In genomic region chr11:82718307-82718706, GRCh38 we compare ENCODE assay signal across 9 cellular contexts. TPM values are rescaled to one million over a fixed set of nuclear protein-coding genes. Genes with fewer than 3 reads are reported as not detected.
DNase-seq lines count a peak whose midpoint lies in the region; TF ChIP-seq lines count a peak whose summit lies in the region.
"Had no signal": no experiment of that assay in that cellular context is flagged by ENCODE, and none has a peak within 500 bp of the region (broad histone marks: within the 10 kb centered on the region; RNA-seq: fewer than 3 reads in every experiment).

No MANE protein-coding gene starts in this region.

- no peak overlapping the region for H4K5ac ChIP-seq in H9 (ENCODE audit: insufficient read length, low read depth, low read length)

- DNase-seq in NCI-H2081 (lab: John Stamatoyannopoulos, UW): peak; percentile 28 to 48
- no peak for DNase-seq in NCI-H2081 treated with DMSO at 0.1 percent for 48 hours (lab: John Stamatoyannopoulos, UW)
- DNase-seq in H9: peak; percentile 50
- peak; percentile 45 for DNase-seq in NCI-H2196 (lab: John Stamatoyannopoulos, UW; ENCODE audit: unreplicated experiment)
- DNase-seq in adrenal gland: peak; percentile 26 to 71 (median 39)
- DNase-seq in left ventricle myocardium inferior: no peak
- no peak for DNase-seq in retinal pigment epithelial cell (ENCODE audit: low read depth)
- no peak for DNase-seq in immature natural killer cell

- no peak overlapping the region for H3T11ph ChIP-seq in H9 (ENCODE audit: low read length)

- H3K9me3 Mint-ChIP-seq in H9: no peaks in the 10 kb centered on the region
- H3K9me3 Mint-ChIP-seq in immature natural killer cell: no peaks in the 10 kb centered on the region

- no peak overlapping the region for H3K4ac ChIP-seq in H9 (ENCODE audit: low read depth, low read length)

- H3K27me3 ChIP-seq in H9 (ENCODE audit: insufficient read depth, low read length) (no peaks in the 10 kb centered on the region), adrenal gland (no peaks in the 10 kb centered on the region), left ventricle myocardium inferior (ENCODE audit: low read depth) (peaks cover 39% of the 10 kb centered on the region)

- no peak for TF ChIP-seq POLR2A in adrenal gland (IDR thresholded peaks at IDR 0.05)

- H3K27me3 Mint-ChIP-seq in H9 (ENCODE audit: low read depth) (no peaks in the 10 kb centered on the region; the same call in 1 of the 2 replicates), immature natural killer cell (ENCODE audit: low read depth in 3 of 3) (peaks cover 2 to 4% (median 3%) of the 10 kb centered on the region in 3 donors)

- no peak overlapping the region for H2BK120ac ChIP-seq in H9 (ENCODE audit: low read depth, low read length, poor library complexity, severe bottlenecking)

- H3K23ac ChIP-seq in H9 (ENCODE audit: insufficient read length, low read depth, low read length): no peak overlapping the region

- no peaks in the 10 kb centered on the region for H3K4me1 ChIP-seq in H9 (ENCODE audit: insufficient read depth, low read length)
- no peaks in the 10 kb centered on the region for H3K4me1 ChIP-seq in adrenal gland (replicated peaks in 1 of 2)
- H3K4me1 ChIP-seq in left ventricle myocardium inferior: peaks cover 10% of the 10 kb centered on the region

- no peak overlapping the region for H2BK5ac ChIP-seq in H9 (ENCODE audit: insufficient read length, low read length)

- H2BK12ac ChIP-seq in H9 (ENCODE audit: insufficient read length, low read depth, low read length): no peak overlapping the region

- H3K27ac ChIP-seq in H9 (ENCODE audit: insufficient read length, low read depth, low read length): no peak overlapping the region
- H3K27ac ChIP-seq in adrenal gland: no peak overlapping the region
- H3K27ac ChIP-seq in left ventricle myocardium inferior (replicated peaks): no peak overlapping the region

- H3K4me2 ChIP-seq in H9 (ENCODE audit: insufficient read depth, insufficient read length, low read length): no peak overlapping the region

- H3K14ac ChIP-seq in H9 (ENCODE audit: insufficient read depth, low read length): no peak overlapping the region

- no peaks in the 10 kb centered on the region for H3K79me2 ChIP-seq in H9 (ENCODE audit: insufficient read depth, low read length)

- H2BK20ac ChIP-seq in H9 (ENCODE audit: low read depth, low read length, poor library complexity, severe bottlenecking): no peak overlapping the region

- no peaks in the 10 kb centered on the region for H3K79me1 ChIP-seq in H9 (ENCODE audit: insufficient read depth, low read depth, low read length, poor library complexity, severe bottlenecking)

- no peaks in the 10 kb centered on the region for H3K23me2 ChIP-seq in H9 (ENCODE audit: insufficient read length, low read depth, low read length, poor library complexity, severe bottlenecking)

- no peak overlapping the region for H2BK15ac ChIP-seq in H9 (ENCODE audit: low read depth, low read length)

- no peak overlapping the region for H2AK5ac ChIP-seq in H9 (ENCODE audit: insufficient read length, low read length)

- H3K27ac Mint-ChIP-seq in H9: peak overlapping the region in 1 of 3 experiments; percentile 68; a peak in 1 of 7 replicates
- no peak overlapping the region for H3K27ac Mint-ChIP-seq in immature natural killer cell
- H3K27ac Mint-ChIP-seq: activated naive CD8-positive, alpha-beta T cell had no signal

- no peaks in the 10 kb centered on the region for H3K36me3 Mint-ChIP-seq in H9 (ENCODE audit: insufficient read depth in 1 of 3, low read depth in 3 of 3)
- H3K36me3 Mint-ChIP-seq in immature natural killer cell: no peaks in the 10 kb centered on the region
- H3K36me3 Mint-ChIP-seq: activated naive CD8-positive, alpha-beta T cell had no signal

- H3K4me3 ChIP-seq in adrenal gland (no peak overlapping the region), left ventricle myocardium inferior (no peak overlapping the region), retinal pigment epithelial cell (ENCODE audit: low read length) (no peak overlapping the region)

- H3K56ac ChIP-seq in H9 (ENCODE audit: insufficient read length, low read depth, low read length): no peak overlapping the region

- H3K9ac ChIP-seq in H9 (ENCODE audit: extremely low read depth, insufficient read length, low read length): no peak overlapping the region

- H3K4me1 Mint-ChIP-seq in H9 (peaks cover 6 to 21% of the 10 kb centered on the region in 2 experiments), immature natural killer cell (no peaks in the 10 kb centered on the region)

- H2AFZ ChIP-seq in H9 (ENCODE audit: low read length): peak overlapping the region; percentile 79

- no peaks in the 10 kb centered on the region for H3K36me3 ChIP-seq in adrenal gland (replicated peaks in 1 of 2)
- H3K36me3 ChIP-seq in left ventricle myocardium inferior: no peaks in the 10 kb centered on the region

- intact Hi-C loops in adrenal gland (cut with DNase I) (loop anchor here in 1 of 2 donors (10.0 kb wide), 1 partner anchor 146 kb away; no protein-coding TSS in a partner anchor), left ventricle myocardium inferior (cut with micrococcal nuclease) (loop anchor here (10.0 kb wide), 1 partner anchor 1106 kb away; no protein-coding TSS in a partner anchor)

- peak; percentile 88 for TF ChIP-seq CTCF in H9 (conservative IDR thresholded peaks at IDR 0.05)
- peak; percentile 68 to 83 (median 74) for TF ChIP-seq CTCF in adrenal gland (IDR thresholded peaks at IDR 0.05)
- peak; percentile 82 for TF ChIP-seq CTCF in left ventricle myocardium inferior (IDR thresholded peaks at IDR 0.05; ENCODE audit: borderline replicate concordance)
- peak; percentile 78 for TF ChIP-seq CTCF in retinal pigment epithelial cell (conservative IDR thresholded peaks at IDR 0.05; ENCODE audit: low read depth, low read length)

- H4K20me1 ChIP-seq in H9 (ENCODE audit: control insufficient read depth, insufficient read depth, insufficient read length): no peaks in the 10 kb centered on the region

- WGBS in H9 (ENCODE audit: extremely low coverage, insufficient read length, low lambda C conversion rate): no CpG with 5 or more reads among the region's 5 CpGs
- 24 to 31% (median 29%) methylated on average over 5 of the region's 5 CpGs for WGBS in adrenal gland, 4 donors

- H3K9me3 ChIP-seq in H9 (ENCODE audit: control insufficient read depth, low read depth, low read length) (no peaks in the 10 kb centered on the region), adrenal gland (replicated peaks in 1 of 3) (no peaks in the 10 kb centered on the region), left ventricle myocardium inferior (replicated peaks) (no peaks in the 10 kb centered on the region)

- H4K8ac ChIP-seq in H9 (replicated peaks; ENCODE audit: insufficient read length, low read depth, low read length): no peak overlapping the region

- H4K91ac ChIP-seq in H9 (ENCODE audit: insufficient read length, low read depth, low read length): no peak overlapping the region

- H3K4me3 Mint-ChIP-seq in H9 (no peak overlapping the region), immature natural killer cell (no peak overlapping the region)
- H3K4me3 Mint-ChIP-seq: activated naive CD8-positive, alpha-beta T cell had no signal

- no peak overlapping the region for H3K18ac ChIP-seq in H9 (ENCODE audit: insufficient read length, low read depth, low read length)

RNA-seq across cellular contexts. Expression of gene FAM181B, which starts 15.4 kb away (rescaled TPM):
- total RNA-seq in H9 (2021): 0.13 and 0.44 TPM in 2 replicates
- 1 to 10 TPM in 2 of 8 donors, under 1 TPM in 4, not detected in 2; 0.04 to 2.3 (median 0.49) TPM for total RNA-seq in adrenal gland
- polyA plus RNA-seq in adrenal gland: 1 to 10 TPM in 2 of 3 donors, under 1 TPM in 1; 0.42 to 3.2 (median 1.4) TPM
- total RNA-seq in left ventricle myocardium inferior: 0.19 TPM
- polyA plus RNA-seq in immature natural killer cell: not detected

Comparison
In these comparisons a context has a peak if more than half of its experiments do, and no peak if none do; other contexts are left out.
1. DNase-seq: peak in NCI-H2081 (2 of 2), H9 (single experiment), NCI-H2196 (single experiment) and adrenal gland (7 of 7); none in NCI-H2081 treated with DMSO at 0.1 percent for 48 hours (single experiment), left ventricle myocardium inferior (single experiment), retinal pigment epithelial cell (single experiment) and immature natural killer cell (0 of 3).
2. Peak in every context shown above with its lines, with median percentiles within 50 percentile points of each other: CTCF ChIP-seq.